ENCODE assay signal across 1 cellular context in the genomic region with DNA sequence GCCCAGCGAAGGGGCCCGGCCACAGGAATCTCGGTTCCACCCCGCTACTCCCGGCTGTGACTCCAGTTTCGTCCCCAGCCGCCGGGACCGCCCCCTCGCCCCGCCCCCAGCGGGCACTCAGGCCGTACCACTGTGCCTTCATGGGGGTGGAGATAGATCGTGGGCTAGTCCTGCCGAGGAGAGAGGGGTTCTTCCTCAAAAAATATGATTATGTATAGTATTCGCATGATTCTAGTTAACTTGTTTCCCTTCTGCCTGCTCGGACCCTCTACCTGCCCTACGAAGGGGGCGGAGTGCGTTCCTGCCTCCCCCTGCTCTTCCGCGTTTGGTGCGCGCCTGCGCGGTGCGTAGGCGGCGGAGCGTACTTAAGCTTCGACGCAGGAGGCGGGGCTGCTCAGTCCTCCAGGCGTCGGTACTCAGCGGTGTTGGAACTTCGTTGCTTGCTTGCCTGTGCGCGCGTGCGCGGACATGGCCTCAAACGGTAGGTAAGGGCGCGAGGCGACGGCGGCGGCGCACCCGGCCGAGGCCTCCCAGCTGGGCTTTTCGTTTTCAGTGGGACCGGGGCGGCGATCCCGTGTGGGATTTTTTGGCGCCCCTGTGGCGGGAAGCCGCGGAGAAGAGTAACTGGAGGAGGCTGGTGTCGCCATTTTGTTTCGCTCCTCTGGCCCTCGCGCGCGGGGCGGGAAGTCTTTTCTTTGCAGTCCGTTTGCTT.
TF ChIP-seq lines count a peak whose summit lies in the region.

FUS (plus strand) TSS at position 393 of the 712 bp plus-strand sequence; CDS start at position 469, 76 bp downstream.

TF ChIP-seq in HepG2, 621 proteins besides CTCF, POLR2A, EP300 and RAD21 (continued from another document and continues in another):
- TF ChIP-seq, protein P1, sequence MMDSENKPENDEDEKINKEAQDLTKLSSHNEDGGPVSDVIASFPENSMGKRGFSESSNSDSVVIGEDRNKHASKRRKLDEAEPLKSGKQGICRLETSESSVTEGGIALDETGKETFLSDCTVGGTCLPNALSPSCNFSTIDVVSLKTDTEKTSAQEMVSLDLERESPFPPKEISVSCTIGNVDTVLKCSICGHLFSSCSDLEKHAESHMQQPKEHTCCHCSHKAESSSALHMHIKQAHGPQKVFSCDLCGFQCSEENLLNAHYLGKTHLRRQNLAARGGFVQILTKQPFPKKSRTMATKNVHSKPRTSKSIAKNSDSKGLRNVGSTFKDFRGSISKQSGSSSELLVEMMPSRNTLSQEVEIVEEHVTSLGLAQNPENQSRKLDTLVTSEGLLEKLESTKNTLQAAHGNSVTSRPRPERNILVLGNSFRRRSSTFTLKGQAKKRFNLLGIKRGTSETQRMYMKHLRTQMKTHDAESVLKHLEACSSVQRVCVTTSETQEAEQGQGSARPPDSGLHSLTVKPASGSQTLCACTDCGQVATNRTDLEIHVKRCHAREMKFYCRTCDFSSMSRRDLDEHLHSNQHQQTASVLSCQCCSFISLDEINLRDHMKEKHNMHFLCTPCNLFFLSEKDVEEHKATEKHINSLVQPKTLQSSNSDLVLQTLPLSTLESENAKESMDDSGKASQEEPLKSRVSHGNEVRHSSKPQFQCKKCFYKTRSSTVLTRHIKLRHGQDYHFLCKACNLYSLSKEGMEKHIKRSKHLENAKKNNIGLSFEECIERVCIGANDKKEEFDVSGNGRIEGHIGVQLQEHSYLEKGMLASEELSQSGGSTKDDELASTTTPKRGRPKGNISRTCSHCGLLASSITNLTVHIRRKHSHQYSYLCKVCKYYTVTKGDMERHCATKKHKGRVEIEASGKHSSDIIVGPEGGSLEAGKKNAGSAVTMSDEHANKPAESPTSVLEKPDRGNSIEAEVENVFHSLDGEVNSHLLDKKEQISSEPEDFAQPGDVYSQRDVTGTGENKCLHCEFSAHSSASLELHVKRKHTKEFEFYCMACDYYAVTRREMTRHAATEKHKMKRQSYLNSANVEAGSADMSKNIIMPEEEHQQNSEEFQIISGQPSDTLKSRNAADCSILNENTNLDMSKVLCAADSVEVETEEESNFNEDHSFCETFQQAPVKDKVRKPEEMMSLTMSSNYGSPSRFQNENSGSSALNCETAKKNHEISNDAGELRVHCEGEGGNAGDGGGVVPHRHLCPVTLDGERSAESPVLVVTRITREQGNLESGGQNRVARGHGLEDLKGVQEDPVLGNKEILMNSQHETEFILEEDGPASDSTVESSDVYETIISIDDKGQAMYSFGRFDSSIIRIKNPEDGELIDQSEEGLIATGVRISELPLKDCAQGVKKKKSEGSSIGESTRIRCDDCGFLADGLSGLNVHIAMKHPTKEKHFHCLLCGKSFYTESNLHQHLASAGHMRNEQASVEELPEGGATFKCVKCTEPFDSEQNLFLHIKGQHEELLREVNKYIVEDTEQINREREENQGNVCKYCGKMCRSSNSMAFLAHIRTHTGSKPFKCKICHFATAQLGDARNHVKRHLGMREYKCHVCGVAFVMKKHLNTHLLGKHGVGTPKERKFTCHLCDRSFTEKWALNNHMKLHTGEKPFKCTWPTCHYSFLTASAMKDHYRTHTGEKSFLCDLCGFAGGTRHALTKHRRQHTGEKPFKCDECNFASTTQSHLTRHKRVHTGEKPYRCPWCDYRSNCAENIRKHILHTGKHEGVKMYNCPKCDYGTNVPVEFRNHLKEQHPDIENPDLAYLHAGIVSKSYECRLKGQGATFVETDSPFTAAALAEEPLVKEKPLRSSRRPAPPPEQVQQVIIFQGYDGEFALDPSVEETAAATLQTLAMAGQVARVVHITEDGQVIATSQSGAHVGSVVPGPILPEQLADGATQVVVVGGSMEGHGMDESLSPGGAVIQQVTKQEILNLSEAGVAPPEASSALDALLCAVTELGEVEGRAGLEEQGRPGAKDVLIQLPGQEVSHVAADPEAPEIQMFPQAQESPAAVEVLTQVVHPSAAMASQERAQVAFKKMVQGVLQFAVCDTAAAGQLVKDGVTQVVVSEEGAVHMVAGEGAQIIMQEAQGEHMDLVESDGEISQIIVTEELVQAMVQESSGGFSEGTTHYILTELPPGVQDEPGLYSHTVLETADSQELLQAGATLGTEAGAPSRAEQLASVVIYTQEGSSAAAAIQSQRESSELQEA (CRISPR knock-in tag; IDR thresholded peaks at IDR 0.05; ENCODE audit: not compliant biosample characterization), result peak; percentile 87
- TF ChIP-seq DNMT3B (CRISPR knock-in tag; conservative IDR thresholded peaks at IDR 0.05), result peak; percentile 59; the same call in 1 of the 2 replicates
- peak; percentile 91 for TF ChIP-seq SMAD3 (CRISPR knock-in tag; IDR thresholded peaks at IDR 0.05)
- peak; percentile 74 for TF ChIP-seq ZMYM4 (CRISPR knock-in tag; IDR thresholded peaks at IDR 0.05)
- no peak for TF ChIP-seq ZNF382 (CRISPR knock-in tag; IDR thresholded peaks at IDR 0.05; ENCODE audit: borderline replicate concordance)
- peak; percentile 99 for TF ChIP-seq CBX1 (IDR thresholded peaks at IDR 0.05; ENCODE audit: low read depth)
- no peak; the same call in 1 of the 2 replicates for TF ChIP-seq ZNF20 (CRISPR knock-in tag; IDR thresholded peaks at IDR 0.05)
- peak; percentile 99 for TF ChIP-seq ZNF615 (CRISPR knock-in tag; IDR thresholded peaks at IDR 0.05; ENCODE audit: borderline replicate concordance)
- no peak; the same call in none of the 2 replicates for TF ChIP-seq ATF6 (CRISPR knock-in tag; conservative IDR thresholded peaks at IDR 0.05)
- no peak for TF ChIP-seq MTF1 (CRISPR knock-in tag; IDR thresholded peaks at IDR 0.05)
- TF ChIP-seq EEA1 (CRISPR knock-in tag; IDR thresholded peaks at IDR 0.05; ENCODE audit: borderline replicate concordance), result no peak; the same call in 1 of the 2 replicates
- no peak for TF ChIP-seq NFE2L1 (CRISPR knock-in tag; IDR thresholded peaks at IDR 0.05; ENCODE audit: borderline replicate concordance)
- TF ChIP-seq MAF1 (CRISPR knock-in tag; IDR thresholded peaks at IDR 0.05; ENCODE audit: borderline replicate concordance), result peak; percentile 94; the same call in 1 of the 2 replicates
- TF ChIP-seq MTERF4 (CRISPR knock-in tag; IDR thresholded peaks at IDR 0.05), result peak; percentile 83
- TF ChIP-seq SMC3 (IDR thresholded peaks at IDR 0.05; ENCODE audit: low read length), result no peak
- peak; percentile 89 for TF ChIP-seq RBM22 (optimal IDR thresholded peaks at IDR 0.05; ENCODE audit: low read length)
- TF ChIP-seq ZNF225 (CRISPR knock-in tag; IDR thresholded peaks at IDR 0.05), result peak; percentile 89; the same call in 1 of the 2 replicates
- TF ChIP-seq HNF1A (IDR thresholded peaks at IDR 0.05; ENCODE audit: low read depth), result 0 out of 2 replicates have a peak, but pooled peaks have one; percentile 36
- TF ChIP-seq HNF1A (CRISPR knock-in tag; IDR thresholded peaks at IDR 0.05; ENCODE audit: borderline replicate concordance), result peak; percentile 70; the same call in 1 of the 2 replicates
- TF ChIP-seq NR2F6 (IDR thresholded peaks at IDR 0.05), result no peak
- TF ChIP-seq NR2F6 (CRISPR knock-in tag; IDR thresholded peaks at IDR 0.05), result peak; percentile 65
- TF ChIP-seq ZNF850 (CRISPR knock-in tag; conservative IDR thresholded peaks at IDR 0.05), result no peak; the same call in 1 of the 2 replicates
- no peak; the same call in 1 of the 2 replicates for TF ChIP-seq ZNF335 (CRISPR knock-in tag; IDR thresholded peaks at IDR 0.05)
- TF ChIP-seq, protein P2, sequence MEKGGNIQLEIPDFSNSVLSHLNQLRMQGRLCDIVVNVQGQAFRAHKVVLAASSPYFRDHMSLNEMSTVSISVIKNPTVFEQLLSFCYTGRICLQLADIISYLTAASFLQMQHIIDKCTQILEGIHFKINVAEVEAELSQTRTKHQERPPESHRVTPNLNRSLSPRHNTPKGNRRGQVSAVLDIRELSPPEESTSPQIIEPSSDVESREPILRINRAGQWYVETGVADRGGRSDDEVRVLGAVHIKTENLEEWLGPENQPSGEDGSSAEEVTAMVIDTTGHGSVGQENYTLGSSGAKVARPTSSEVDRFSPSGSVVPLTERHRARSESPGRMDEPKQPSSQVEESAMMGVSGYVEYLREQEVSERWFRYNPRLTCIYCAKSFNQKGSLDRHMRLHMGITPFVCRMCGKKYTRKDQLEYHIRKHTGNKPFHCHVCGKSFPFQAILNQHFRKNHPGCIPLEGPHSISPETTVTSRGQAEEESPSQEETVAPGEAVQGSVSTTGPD (CRISPR knock-in tag; IDR thresholded peaks at IDR 0.05), result peak; percentile 42; the same call in 1 of the 2 replicates
- peak; percentile 96 for TF ChIP-seq EED (CRISPR knock-in tag; IDR thresholded peaks at IDR 0.05)
- TF ChIP-seq SRF (IDR thresholded peaks at IDR 0.05; ENCODE audit: low read depth, low read length), result peak; percentile 7; the same call in 1 of the 2 replicates
- TF ChIP-seq, protein P3, sequence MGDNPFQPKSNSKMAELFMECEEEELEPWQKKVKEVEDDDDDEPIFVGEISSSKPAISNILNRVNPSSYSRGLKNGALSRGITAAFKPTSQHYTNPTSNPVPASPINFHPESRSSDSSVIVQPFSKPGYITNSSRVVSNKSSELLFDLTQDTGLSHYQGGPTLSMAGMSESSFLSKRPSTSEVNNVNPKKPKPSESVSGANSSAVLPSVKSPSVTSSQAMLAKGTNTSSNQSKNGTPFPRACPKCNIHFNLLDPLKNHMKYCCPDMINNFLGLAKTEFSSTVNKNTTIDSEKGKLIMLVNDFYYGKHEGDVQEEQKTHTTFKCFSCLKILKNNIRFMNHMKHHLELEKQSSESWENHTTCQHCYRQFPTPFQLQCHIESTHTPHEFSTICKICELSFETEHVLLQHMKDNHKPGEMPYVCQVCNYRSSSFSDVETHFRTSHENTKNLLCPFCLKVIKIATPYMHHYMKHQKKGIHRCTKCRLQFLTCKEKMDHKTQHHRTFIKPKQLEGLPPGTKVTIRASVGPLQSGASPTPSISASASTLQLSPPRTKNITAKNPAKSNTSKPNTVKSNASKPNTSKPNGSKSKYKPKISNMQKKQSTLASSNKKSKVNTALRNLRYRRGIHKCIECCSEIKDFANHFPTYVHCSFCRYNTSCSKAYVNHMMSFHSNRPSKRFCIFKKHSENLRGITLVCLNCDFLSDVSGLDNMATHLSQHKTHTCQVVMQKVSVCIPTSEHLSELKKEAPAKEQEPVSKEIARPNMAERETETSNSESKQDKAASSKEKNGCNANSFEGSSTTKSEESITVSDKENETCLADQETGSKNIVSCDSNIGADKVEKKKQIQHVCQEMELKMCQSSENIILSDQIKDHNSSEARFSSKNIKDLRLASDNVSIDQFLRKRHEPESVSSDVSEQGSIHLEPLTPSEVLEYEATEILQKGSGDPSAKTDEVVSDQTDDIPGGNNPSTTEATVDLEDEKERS (CRISPR knock-in tag; IDR thresholded peaks at IDR 0.05), result no peak; the same call in 1 of the 2 replicates
- peak; percentile 78 for TF ChIP-seq SALL2 (CRISPR knock-in tag; IDR thresholded peaks at IDR 0.05)
- TF ChIP-seq NONO (IDR thresholded peaks at IDR 0.05), result peak; percentile 99
- TF ChIP-seq NONO (CRISPR knock-in tag; conservative IDR thresholded peaks at IDR 0.05), result peak; percentile 90
- TF ChIP-seq, protein P4, sequence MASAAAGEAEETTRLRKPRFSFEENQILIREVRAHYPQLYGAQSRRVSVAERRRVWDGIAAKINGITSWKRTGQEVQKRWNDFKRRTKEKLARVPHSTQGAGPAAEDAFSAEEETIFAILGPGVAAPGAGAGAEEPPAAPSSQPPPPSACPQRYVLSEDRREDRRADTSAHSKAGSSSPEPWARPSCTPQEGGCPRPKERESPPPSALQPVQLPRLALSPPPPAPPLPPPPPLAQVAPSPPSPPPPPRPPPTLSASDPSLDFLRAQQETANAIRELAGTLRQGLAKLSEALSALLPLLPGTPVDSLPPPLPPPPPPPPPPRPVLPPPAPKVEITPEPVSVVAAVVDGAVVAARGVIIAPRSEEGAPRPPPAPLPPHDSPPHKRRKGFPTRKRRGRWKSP (CRISPR knock-in tag; IDR thresholded peaks at IDR 0.05), result peak; percentile 92
